Comparison of ENCODE assay signal across 25 cellular contexts in the genomic region with DNA sequence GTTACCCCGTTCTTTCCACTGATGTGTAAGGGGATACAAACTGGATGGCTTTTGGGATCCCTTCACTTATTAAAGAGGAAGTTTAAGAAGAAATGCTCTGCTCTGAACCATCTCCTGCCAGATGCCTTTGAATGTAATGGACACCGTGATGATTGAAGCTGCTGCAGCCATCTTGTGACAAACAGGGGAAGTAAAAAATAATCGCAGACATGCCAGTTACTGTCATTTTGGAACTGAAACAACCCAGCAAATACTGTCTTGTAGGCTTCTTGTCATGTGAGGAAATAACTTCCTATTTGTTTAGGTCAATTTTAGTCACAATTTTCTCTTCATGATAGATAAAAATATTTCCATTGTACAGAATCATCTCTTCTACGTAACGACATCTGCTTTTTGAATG.
A peak's percentile ranks its signal among the peaks of the same experiment; 100 is the strongest.
DNase-seq lines count a peak whose midpoint lies in the region; ATAC-seq, FAIRE-seq and TF ChIP-seq lines count a peak whose summit lies in the region.
"Had no signal": no experiment of that assay in that cellular context is flagged by ENCODE, and none has a peak within 500 bp of the region (broad histone marks: within the 10 kb centered on the region; RNA-seq: fewer than 3 reads in every experiment).

No MANE protein-coding gene starts in this region.

- no peak overlapping the region for H3K27ac ChIP-seq in gastroesophageal sphincter
- H3K27ac ChIP-seq: esophagus squamous epithelium, heart left ventricle, upper lobe of left lung had no signal

- FAIRE-seq in urothelium cell line (lab: Jason Lieb, UNC), result no peak
- FAIRE-seq: H54 had no signal

- H3K4me1 ChIP-seq in gastroesophageal sphincter, result no peaks in the 10 kb centered on the region
- H3K4me1 ChIP-seq: esophagus squamous epithelium, heart left ventricle, upper lobe of left lung had no signal

- ATAC-seq in GM18498 (IDR thresholded peaks at IDR 0.05; ENCODE audit: unreplicated experiment) (peak; percentile 83), GM19395 (IDR thresholded peaks at IDR 0.05; ENCODE audit: unreplicated experiment) (peak; percentile 89), HG02759 (IDR thresholded peaks at IDR 0.05; ENCODE audit: unreplicated experiment) (peak; percentile 83), HG03520 (IDR thresholded peaks at IDR 0.05; ENCODE audit: unreplicated experiment) (peak; percentile 67), gastroesophageal sphincter (no peak)
- ATAC-seq: activated CD4-positive, CD25-positive, alpha-beta regulatory T cell treated with anti-CD3 and anti-CD28 coated beads, Interleukin-2, amount 50 U/mL, for 24 hours; heart left ventricle; PC-3; stimulated activated effector memory CD8-positive, alpha-beta T cell treated with anti-CD3 and anti-CD28 coated beads, Interleukin-12 subunit alpha, Interleukin-12 subunit beta, amount 100 ng/mL, for 72 hours had no signal

- WGBS in gastroesophageal sphincter (ENCODE audit: low coverage in 1 of 2), 2 donors, result 85 to 90% methylated on average over 5 of the region's 5 CpGs

- H3K4me3 ChIP-seq in gastroesophageal sphincter, result no peak overlapping the region
- H3K4me3 ChIP-seq: esophagus squamous epithelium, heart left ventricle, upper lobe of left lung had no signal

- no peak for TF ChIP-seq CTCF in gastroesophageal sphincter (IDR thresholded peaks at IDR 0.05)

- H3K9me3 ChIP-seq in gastroesophageal sphincter, result no peaks in the 10 kb centered on the region
- H3K9me3 ChIP-seq: esophagus squamous epithelium, heart left ventricle, upper lobe of left lung had no signal

- H3K36me3 ChIP-seq in gastroesophageal sphincter, result no peaks in the 10 kb centered on the region
- H3K36me3 ChIP-seq: esophagus squamous epithelium, heart left ventricle, upper lobe of left lung had no signal

- TF ChIP-seq POLR2A in gastroesophageal sphincter (IDR thresholded peaks at IDR 0.05), result no peak

- DNase-seq in NCI-H345 (lab: John Stamatoyannopoulos, UW) (no peak), urothelium cell line (ENCODE audit: low spot score) (no peak), NCI-H187 (lab: John Stamatoyannopoulos, UW) (no peak)
- DNase-seq: activated CD8-positive, alpha-beta memory T cell treated with anti-CD3 and anti-CD28 coated beads, Interleukin-2, amount 50 U/mL, for 4 hours; activated naive CD4-positive, alpha-beta T cell treated with anti-CD3 and anti-CD28 coated beads for 36 hours; CD8-positive, alpha-beta memory T cell; dermis blood vessel endothelial cell; esophagus squamous epithelium; heart left ventricle; islet precursor cell; NCI-H1105 treated with DMSO at 0.1 percent for 48 hours; NCI-H446; occipital lobe; PC-3; stimulated activated CD4-positive, alpha-beta T cell treated with anti-CD3 and anti-CD28 coated beads, Interleukin-4, amount 100 ng/mL, for 4 hours; T-helper 1 cell; upper lobe of left lung had no signal

- TF ChIP-seq EP300 in gastroesophageal sphincter (IDR thresholded peaks at IDR 0.05), result no peak

- no peaks in the 10 kb centered on the region for H3K27me3 ChIP-seq in gastroesophageal sphincter
- H3K27me3 ChIP-seq: esophagus squamous epithelium, heart left ventricle, upper lobe of left lung had no signal
